8 cellular contexts compared by ENCODE assay signal in genomic region chr1:197200468-197200899, GRCh38. TPM values are rescaled to one million over a fixed set of nuclear protein-coding genes. Genes with fewer than 3 reads are reported as not detected.
DNase-seq lines count a peak whose midpoint lies in the region; ATAC-seq and TF ChIP-seq lines count a peak whose summit lies in the region.

No MANE protein-coding gene starts in this region.

- peaks cover 17% of the 10 kb centered on the region for H3K36me3 Mint-ChIP-seq in activated CD4-positive, alpha-beta T cell treated with anti-CD3 and anti-CD28 coated beads for 36 hours (ENCODE audit: low read depth)

- no peaks in the 10 kb centered on the region for H3K27me3 ChIP-seq in MG63
- H3K27me3 ChIP-seq in iPS-18a (ENCODE audit: control insufficient read depth, insufficient read depth, low read length), result no peaks in the 10 kb centered on the region

- H3K4me1 Mint-ChIP-seq in activated CD4-positive, alpha-beta T cell treated with anti-CD3 and anti-CD28 coated beads for 36 hours, result peaks cover 53% of the 10 kb centered on the region

- CTCF ChIA-PET in activated CD4-positive, alpha-beta T cell treated with anti-CD3 and anti-CD28 coated beads for 36 hours (lab: Charles Lee), result interaction anchor here (2.4 kb wide), 1 partner anchor 21 kb away, joined by 12 read pairs; no protein-coding TSS in a partner anchor

- no peaks in the 10 kb centered on the region for H3K9me3 Mint-ChIP-seq in activated CD4-positive, alpha-beta T cell treated with anti-CD3 and anti-CD28 coated beads for 36 hours (ENCODE audit: low read depth)

- in situ Hi-C loops in astrocyte of the cerebellum (cut with HindIII; ENCODE audit: low sequenced_read_pairs), result no loop called here

- intact Hi-C loops in activated CD4-positive, alpha-beta T cell treated with anti-CD3 and anti-CD28 coated beads for 36 hours (cut with DNase I, micrococcal nuclease), result no loop called here

- peaks cover 31% of the 10 kb centered on the region for H3K4me1 ChIP-seq in iPS-18a (ENCODE audit: control insufficient read depth, low read depth, low read length)

- H3K36me3 ChIP-seq in MG63 (peaks cover 6% of the 10 kb centered on the region; the same call in 1 of the 2 replicates), iPS-18a (ENCODE audit: control insufficient read depth, low read depth, low read length) (no peaks in the 10 kb centered on the region)

- TF ChIP-seq CTCF in astrocyte of the cerebellum (IDR thresholded peaks at IDR 0.05; ENCODE audit: low read depth, low read length, missing control alignments), result no peak

- peak; percentile 48 for DNase-seq in activated CD4-positive, alpha-beta T cell treated with anti-CD3 and anti-CD28 coated beads for 36 hours
- DNase-seq in activated CD4-positive, alpha-beta T cell treated with anti-CD3 and anti-CD28 coated beads, Interleukin-2, amount 50 U/mL, for 1 hour, result no peak
- DNase-seq in MG63, result peak; percentile 12
- DNase-seq in astrocyte of the cerebellum (ENCODE audit: low read depth), result peak; percentile 8
- DNase-seq in stimulated activated CD8-positive, alpha-beta memory T cell treated with anti-CD3 and anti-CD28 coated beads, Interleukin-4, amount 100 ng/mL, for 48 hours, result peak; percentile 30
- DNase-seq in kidney glomerular epithelial cell (lab: John Stamatoyannopoulos, UW), result no peak

- H3K9me3 ChIP-seq in MG63, result no peaks in the 10 kb centered on the region; the same call in none of the 2 replicates
- H3K9me3 ChIP-seq in iPS-18a (ENCODE audit: control insufficient read depth, low read depth, low read length), result no peaks in the 10 kb centered on the region

- H3K4me3 Mint-ChIP-seq in activated CD4-positive, alpha-beta T cell treated with anti-CD3 and anti-CD28 coated beads for 36 hours, result peak overlapping the region; percentile 96

- H3K9ac ChIP-seq in iPS-18a (ENCODE audit: low read length), result peak overlapping the region; percentile 79

- peak overlapping the region; percentile 94 for H3K27ac Mint-ChIP-seq in activated CD4-positive, alpha-beta T cell treated with anti-CD3 and anti-CD28 coated beads for 36 hours

- no peaks in the 10 kb centered on the region for H3K27me3 Mint-ChIP-seq in activated CD4-positive, alpha-beta T cell treated with anti-CD3 and anti-CD28 coated beads for 36 hours

- POLR2A ChIA-PET in activated CD4-positive, alpha-beta T cell treated with anti-CD3 and anti-CD28 coated beads for 36 hours (lab: Charles Lee), result no interaction called here

- H3K27ac ChIP-seq in iPS-18a (ENCODE audit: low read length), result peak overlapping the region; percentile 61

- ATAC-seq in activated CD4-positive, alpha-beta T cell treated with anti-CD3 and anti-CD28 coated beads for 36 hours, result no peak
- no peak for ATAC-seq in HG02678 (IDR thresholded peaks at IDR 0.05; ENCODE audit: unreplicated experiment)

- H3K4me3 ChIP-seq in MG63, result peak overlapping the region; percentile 91
- peak overlapping the region; percentile 88 for H3K4me3 ChIP-seq in astrocyte of the cerebellum (ENCODE audit: low read depth, low read length)
- H3K4me3 ChIP-seq in iPS-18a (ENCODE audit: low read length), result peak overlapping the region; percentile 94

RNA-seq across cellular contexts. Expression of gene ZBTB41, which starts 0.6 kb away (rescaled TPM):
- 1 to 10 TPM; 5.0 to 5.1 TPM for total RNA-seq in activated CD4-positive, alpha-beta T cell treated with anti-CD3 and anti-CD28 coated beads for 36 hours
- 4.6 and 5.1 TPM in 2 replicates for total RNA-seq in MG63 (2014; rRNA removed; shearing (Covaris generic); ENCODE audit: low replicate concordance)

RNA-seq across cellular contexts. Expression of gene ASPM, which starts 54.0 kb away (rescaled TPM):
- 10 to 100 TPM; 47.8 to 49.5 TPM for total RNA-seq in activated CD4-positive, alpha-beta T cell treated with anti-CD3 and anti-CD28 coated beads for 36 hours
- total RNA-seq in MG63 (2014; rRNA removed; shearing (Covaris generic); ENCODE audit: low replicate concordance), result 18.7 and 36.6 TPM in 2 replicates

Comparison
In these comparisons a context has a peak if more than half of its experiments do, and no peak if none do; other contexts are left out.
1. DNase-seq: peak in activated CD4-positive, alpha-beta T cell treated with anti-CD3 and anti-CD28 coated beads for 36 hours (single experiment), MG63 (single experiment), astrocyte of the cerebellum (single experiment) and stimulated activated CD8-positive, alpha-beta memory T cell treated with anti-CD3 and anti-CD28 coated beads, Interleukin-4, amount 100 ng/mL, for 48 hours (single experiment); none in activated CD4-positive, alpha-beta T cell treated with anti-CD3 and anti-CD28 coated beads, Interleukin-2, amount 50 U/mL, for 1 hour (single experiment) and kidney glomerular epithelial cell (single experiment).
2. Peak in every context shown above with its lines, with median percentiles within 50 percentile points of each other: H3K4me3 ChIP-seq.